ENCODE assay signal across 34 cellular contexts in genomic region chr12:130110910-130111309, GRCh38. TPM values are rescaled to one million over a fixed set of nuclear protein-coding genes. Genes with fewer than 3 reads are reported as not detected.
"Had no signal": no experiment of that assay in that cellular context is flagged by ENCODE, and none has a peak within 500 bp of the region (broad histone marks: within the 10 kb centered on the region; RNA-seq: fewer than 3 reads in every experiment).

No MANE protein-coding gene starts in this region.

- H3K27ac ChIP-seq: heart right ventricle, hepatocyte, left lung, neutrophil, parathyroid adenoma, psoas muscle, right atrium auricular region, right lobe of liver, skin epidermis, stomach, testis, thyroid gland, transverse colon, upper lobe of left lung, vagina had no signal

- H3K4me2 ChIP-seq: hepatocyte had no signal

- DNase-seq: heart right ventricle; islet precursor cell; left cardiac atrium; left lung; mesendoderm; midbrain; mucosa of descending colon; naive thymus-derived CD4-positive, alpha-beta T cell; occipital lobe; psoas muscle; right lobe of liver; stimulated activated CD4-positive, alpha-beta T cell treated with anti-CD3 and anti-CD28 coated beads, Interleukin-12 subunit alpha, Interleukin-12 subunit beta, amount 100 ng/mL, for 4 hours; stimulated activated CD4-positive, alpha-beta T cell treated with anti-CD3 and anti-CD28 coated beads, Interleukin-15, amount 100 ng/mL, for 24 hours; stimulated activated CD4-positive, alpha-beta T cell treated with anti-CD3 and anti-CD28 coated beads, Interleukin-2, amount 100 ng/mL, for 24 hours; stimulated activated CD4-positive, alpha-beta T cell treated with anti-CD3 and anti-CD28 coated beads, Interleukin-4, amount 100 ng/mL, for 1 hour; stimulated activated naive B cell treated with anti-CD40 and anti-IgM and Interleukin-4, amounts not matched to agents 10 μg/mL and 1 μg/mL and 100 μg/mL, for 72 hours; stimulated activated naive CD8-positive, alpha-beta T cell treated with anti-CD3 and anti-CD28 coated beads, Interleukin-15, Interleukin-2, amounts not matched to agents 100 U/mL and 50 U/mL, for 24 hours; stomach; testis; thyroid gland; transverse colon; upper lobe of left lung had no signal

- H3K9me3 Mint-ChIP-seq: natural killer cell treated with Interleukin-12 subunit alpha and Interleukin-12 subunit beta and Interleukin-15 and Interleukin-18, amount 100 ng/mL, for 72 hours had no signal

- H3K4me1 ChIP-seq: heart right ventricle, left lung, parathyroid adenoma, psoas muscle, right atrium auricular region, stomach, testis, thyroid gland, transverse colon, upper lobe of left lung, vagina had no signal

- H3K79me2 ChIP-seq: hepatocyte, parathyroid adenoma had no signal

- H3K27ac Mint-ChIP-seq: naive thymus-derived CD4-positive, alpha-beta T cell; natural killer cell treated with Interleukin-12 subunit alpha and Interleukin-12 subunit beta and Interleukin-15 and Interleukin-18, amount 100 ng/mL, for 72 hours; stimulated activated naive B cell treated with anti-CD40 and anti-IgM and Interleukin-4, amounts not matched to agents 10 μg/mL and 1 μg/mL and 100 μg/mL, for 72 hours had no signal

- H3K27me3 ChIP-seq: hepatocyte, neutrophil, right atrium auricular region, right lobe of liver, testis, thyroid gland, upper lobe of left lung, vagina had no signal

- H2AFZ ChIP-seq: hepatocyte, parathyroid adenoma had no signal

- H3K9ac ChIP-seq: parathyroid adenoma had no signal

- H3K36me3 Mint-ChIP-seq: natural killer cell treated with Interleukin-12 subunit alpha and Interleukin-12 subunit beta and Interleukin-15 and Interleukin-18, amount 100 ng/mL, for 72 hours; stimulated activated naive B cell treated with anti-CD40 and anti-IgM and Interleukin-4, amounts not matched to agents 10 μg/mL and 1 μg/mL and 100 μg/mL, for 72 hours had no signal

- H3K9me3 ChIP-seq: left lung, mucosa of descending colon, neutrophil, psoas muscle, right lobe of liver, testis, thyroid gland, transverse colon, upper lobe of left lung, vagina had no signal

- H3K4me3 Mint-ChIP-seq: naive thymus-derived CD4-positive, alpha-beta T cell; natural killer cell treated with Interleukin-12 subunit alpha and Interleukin-12 subunit beta and Interleukin-15 and Interleukin-18, amount 100 ng/mL, for 72 hours; neural crest cell; stimulated activated naive B cell treated with anti-CD40 and anti-IgM and Interleukin-4, amounts not matched to agents 10 μg/mL and 1 μg/mL and 100 μg/mL, for 72 hours had no signal

- H3K4me3 ChIP-seq: heart right ventricle, hepatocyte, left lung, lung, mucosa of descending colon, psoas muscle, right atrium auricular region, right lobe of liver, skin epidermis, stomach, testis, thyroid gland, transverse colon, upper lobe of left lung, vagina had no signal

- H3K36me3 ChIP-seq: heart right ventricle, left lung, neutrophil, right atrium auricular region, right lobe of liver, stomach, thyroid gland, transverse colon, upper lobe of left lung, vagina had no signal

- ATAC-seq: heart right ventricle; left cardiac atrium; left lung; mucosa of descending colon; naive thymus-derived CD4-positive, alpha-beta T cell; natural killer cell treated with Interleukin-12 subunit alpha and Interleukin-12 subunit beta and Interleukin-15 and Interleukin-18, amount 100 ng/mL, for 72 hours; psoas muscle; right lobe of liver; stimulated activated naive B cell treated with anti-CD40 and anti-IgM and Interleukin-4, amounts not matched to agents 10 μg/mL and 1 μg/mL and 100 μg/mL, for 72 hours; stimulated activated naive CD8-positive, alpha-beta T cell treated with anti-CD3 and anti-CD28 coated beads, Interleukin-15, Interleukin-2, amounts not matched to agents 100 U/mL and 50 U/mL, for 24 hours had no signal

- H3K4me1 Mint-ChIP-seq: naive thymus-derived CD4-positive, alpha-beta T cell; stimulated activated naive B cell treated with anti-CD40 and anti-IgM and Interleukin-4, amounts not matched to agents 10 μg/mL and 1 μg/mL and 100 μg/mL, for 72 hours had no signal

RNA-seq across cellular contexts. Expression of gene FZD10, which starts 51.4 kb away (rescaled TPM):
- total RNA-seq: liver; myocyte; naive thymus-derived CD4-positive, alpha-beta T cell; natural killer cell treated with Interleukin-12 subunit alpha and Interleukin-12 subunit beta and Interleukin-15 and Interleukin-18, amount 100 ng/mL, for 72 hours; osteocyte; right lobe of liver had no signal
- polyA plus RNA-seq: naive thymus-derived CD4-positive, alpha-beta T cell had no signal
